ENCODE assay signal across 12 cellular contexts in the genomic region with DNA sequence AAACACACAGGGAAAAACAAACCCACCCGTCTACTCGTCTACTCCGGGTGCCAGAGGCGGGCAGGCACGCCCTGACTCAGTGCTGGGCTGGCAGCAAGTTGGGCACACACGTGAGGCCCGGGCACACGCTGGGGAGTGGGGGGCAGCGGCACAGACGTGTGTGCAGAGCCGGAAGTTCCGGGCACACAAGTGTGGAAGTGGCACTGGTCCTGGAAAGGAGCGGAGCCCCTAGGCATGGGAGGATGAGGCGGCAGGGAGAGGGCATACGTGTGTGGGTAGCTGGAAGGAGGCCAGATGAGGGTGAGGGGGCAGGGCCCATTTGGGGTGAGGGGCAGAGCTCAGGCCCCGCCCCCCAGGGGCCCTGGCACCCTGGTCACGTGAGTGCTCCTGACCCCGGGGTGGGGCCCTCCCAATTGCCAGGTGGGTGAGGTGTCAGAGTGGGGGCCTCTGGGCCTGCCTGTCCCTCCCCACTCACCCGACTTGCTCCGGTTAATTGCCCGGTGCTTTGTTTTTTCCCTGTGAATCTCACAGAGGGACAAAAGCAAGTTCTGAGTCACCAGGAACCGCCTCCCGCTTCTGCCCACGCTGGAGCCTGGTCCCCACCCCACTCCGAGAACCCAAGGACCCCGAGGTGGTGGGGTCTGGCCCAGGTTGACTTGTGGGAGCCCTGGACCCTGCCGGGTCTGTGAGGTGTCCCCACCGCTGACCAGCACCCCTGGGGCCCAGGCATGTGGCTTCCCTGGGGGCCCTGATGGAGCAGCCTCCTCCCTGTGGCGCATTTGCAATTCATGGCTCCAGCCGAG.
A peak's percentile ranks its signal among the peaks of the same experiment; 100 is the strongest.
DNase-seq lines count a peak whose midpoint lies in the region; ATAC-seq and TF ChIP-seq lines count a peak whose summit lies in the region.
"Had no signal": no experiment of that assay in that cellular context is flagged by ENCODE, and none has a peak within 500 bp of the region (broad histone marks: within the 10 kb centered on the region; RNA-seq: fewer than 3 reads in every experiment).

No MANE protein-coding gene starts in this region.

- H2AK5ac ChIP-seq in mesenchymal stem cell (ENCODE audit: low read length, severe bottlenecking), result no peak overlapping the region

- no peaks in the 10 kb centered on the region for H3K4me1 ChIP-seq in left ventricle myocardium inferior
- peaks cover 15% of the 10 kb centered on the region for H3K4me1 ChIP-seq in mesenchymal stem cell (ENCODE audit: control insufficient read depth, insufficient read depth, low read depth, low read length)
- peaks cover 13% of the 10 kb centered on the region for H3K4me1 ChIP-seq in vagina
- H3K4me1 ChIP-seq: sigmoid colon had no signal

- H3K36me3 ChIP-seq in left ventricle myocardium inferior, result no peaks in the 10 kb centered on the region
- no peaks in the 10 kb centered on the region for H3K36me3 ChIP-seq in mesenchymal stem cell (ENCODE audit: control insufficient read depth in 1 of 2, insufficient read depth in 2 of 2, low read depth in 1 of 2, low read length in 2 of 2)
- H3K36me3 ChIP-seq in vagina, result no peaks in the 10 kb centered on the region
- H3K36me3 ChIP-seq: sigmoid colon had no signal

- H3K9ac ChIP-seq in mesenchymal stem cell (ENCODE audit: low read length), result no peak overlapping the region

- intact Hi-C loops in Right ventricle myocardium inferior (cut with DNase I), result no loop called here
- intact Hi-C loops in left ventricle myocardium inferior (cut with micrococcal nuclease), result no loop called here
- intact Hi-C loops in MCF 10A (cut with micrococcal nuclease), result loop anchor here (10.0 kb wide), 1 partner anchor 106 kb away; a partner anchor contains a TSS
- intact Hi-C loops in vagina (cut with DNase I), result no loop called here

- H4K8ac ChIP-seq in mesenchymal stem cell (ENCODE audit: low read length), result no peak overlapping the region

- peaks cover 43% of the 10 kb centered on the region for H3K4me1 Mint-ChIP-seq in MCF 10A (ENCODE audit: insufficient read depth, unreplicated experiment)

- no peak overlapping the region for H4K91ac ChIP-seq in mesenchymal stem cell (ENCODE audit: low read length)

- H2BK5ac ChIP-seq in mesenchymal stem cell (ENCODE audit: low read depth, low read length, poor library complexity, severe bottlenecking), result no peak overlapping the region

- WGBS in mesenchymal stem cell, result 49% methylated on average over 30 of the region's 30 CpGs

- H2BK12ac ChIP-seq in mesenchymal stem cell (ENCODE audit: low read length in 2 of 2), result peak overlapping the region in 1 of 2 experiments; percentile 73

- no peak overlapping the region for H2AFZ ChIP-seq in mesenchymal stem cell (ENCODE audit: low read depth, low read length)

- no TSS peak for BruUV-seq in MCF 10A (replicated peaks; lab: Mats Ljungman, UMichigan)

- H3K23ac ChIP-seq in mesenchymal stem cell (ENCODE audit: low read length in 2 of 2), result no peak overlapping the region

- no peaks in the 10 kb centered on the region for H3K79me1 ChIP-seq in mesenchymal stem cell (replicated peaks; ENCODE audit: low read length, poor library complexity, severe bottlenecking)

- H3K4me3 Mint-ChIP-seq in MCF 10A (ENCODE audit: unreplicated experiment), result peak overlapping the region; percentile 72
- H3K4me3 Mint-ChIP-seq: activated T-cell treated with anti-CD3 and anti-CD28 coated beads, Interleukin-2, amount 50 U/mL, for 72 hours had no signal

- no peaks in the 10 kb centered on the region for H3K9me3 Mint-ChIP-seq in MCF 10A (ENCODE audit: unreplicated experiment)
- H3K9me3 Mint-ChIP-seq: activated T-cell treated with anti-CD3 and anti-CD28 coated beads, Interleukin-2, amount 50 U/mL, for 72 hours had no signal

- H3K9me3 ChIP-seq in left ventricle myocardium inferior (replicated peaks), result no peaks in the 10 kb centered on the region
- H3K9me3 ChIP-seq in mesenchymal stem cell (ENCODE audit: control insufficient read depth, low read length), result no peaks in the 10 kb centered on the region
- H3K9me3 ChIP-seq in vagina, result no peaks in the 10 kb centered on the region
- H3K9me3 ChIP-seq: sigmoid colon had no signal

- H3K27ac ChIP-seq in left ventricle myocardium inferior (replicated peaks) (no peak overlapping the region), mesenchymal stem cell (ENCODE audit: low read length, poor library complexity, severe bottlenecking) (no peak overlapping the region), vagina (peak overlapping the region; percentile 66)
- H3K27ac ChIP-seq: sigmoid colon had no signal

- H3K4ac ChIP-seq in mesenchymal stem cell (ENCODE audit: low read depth in 1 of 2, low read length in 2 of 2), result no peak overlapping the region

- H3K27me3 ChIP-seq in left ventricle myocardium inferior (ENCODE audit: low read depth) (peaks cover 83% of the 10 kb centered on the region), mesenchymal stem cell (ENCODE audit: control insufficient read depth in 1 of 2, insufficient read depth in 1 of 2, low read length in 2 of 2) (peaks cover 10 to 13% of the 10 kb centered on the region in 2 experiments), vagina (no peaks in the 10 kb centered on the region)

- H3K27ac Mint-ChIP-seq in MCF 10A (ENCODE audit: low read depth, unreplicated experiment), result peak overlapping the region; percentile 93
- H3K27ac Mint-ChIP-seq: activated T-cell treated with anti-CD3 and anti-CD28 coated beads, Interleukin-2, amount 50 U/mL, for 72 hours had no signal

- POLR2A ChIA-PET in MCF 10A (lab: Yijun Ruan, JAX), result interaction anchor here (0.5 to 3.3 kb wide), 35 partner anchors 8 to 1008 kb away, joined by 3 to 17 read pairs (median 4); a partner anchor contains a TSS

- no peak for TF ChIP-seq POLR2A in vagina (IDR thresholded peaks at IDR 0.05)

- H3K14ac ChIP-seq in mesenchymal stem cell (ENCODE audit: low read length in 2 of 2), result peak overlapping the region in 1 of 2 experiments; percentile 18

- CTCF ChIA-PET in MCF 10A (lab: Yijun Ruan, JAX), result interaction anchor here (0.6 to 1.4 kb wide), 5 partner anchors 8 to 406 kb away, joined by 3 to 5 read pairs (median 3); no protein-coding TSS in a partner anchor

- no peak overlapping the region for H2BK15ac ChIP-seq in mesenchymal stem cell (ENCODE audit: low read depth, poor library complexity, severe bottlenecking)

- DNase-seq in Right ventricle myocardium inferior (ENCODE audit: missing footprints), result peak; percentile 46
- DNase-seq in left ventricle myocardium inferior, result no peak
- peak; percentile 63 for DNase-seq in MCF 10A (ENCODE audit: unreplicated experiment)
- DNase-seq in mesenchymal stem cell, result no peak
- no peak for DNase-seq in vagina (ENCODE audit: extremely low spot score in 2 of 2)
- DNase-seq in effector CD8-positive, alpha-beta T cell (lab: John Stamatoyannopoulos, UW), result no peak
- DNase-seq in midbrain (lab: John Stamatoyannopoulos, UW), result no peak
- DNase-seq: activated T-cell treated with anti-CD3 and anti-CD28 coated beads, Interleukin-2, amount 50 U/mL, for 72 hours; NCI-H446; sigmoid colon had no signal

- H3K4me3 ChIP-seq in left ventricle myocardium inferior (no peak overlapping the region), mesenchymal stem cell (ENCODE audit: insufficient read depth in 1 of 2, low read depth in 1 of 2, low read length in 2 of 2) (no peak overlapping the region), vagina (no peak overlapping the region)
- H3K4me3 ChIP-seq: dorsolateral prefrontal cortex, sigmoid colon had no signal

- ATAC-seq in Right ventricle myocardium inferior (peak; percentile 26), GM21737 (IDR thresholded peaks at IDR 0.05; ENCODE audit: unreplicated experiment) (no peak)
- ATAC-seq: activated T-cell treated with anti-CD3 and anti-CD28 coated beads, Interleukin-2, amount 50 U/mL, for 72 hours had no signal

- TF ChIP-seq CTCF in left ventricle myocardium inferior (IDR thresholded peaks at IDR 0.05; ENCODE audit: borderline replicate concordance) (no peak), MCF 10A (IDR thresholded peaks at IDR 0.05; ENCODE audit: unreplicated experiment) (no peak), vagina (IDR thresholded peaks at IDR 0.05) (no peak)

- H3K27me3 Mint-ChIP-seq in MCF 10A (ENCODE audit: insufficient read depth, unreplicated experiment), result no peaks in the 10 kb centered on the region

- no peak overlapping the region for H3K4me2 ChIP-seq in mesenchymal stem cell (ENCODE audit: low read length, poor library complexity, severe bottlenecking)

- peaks cover 7% of the 10 kb centered on the region for H3K36me3 Mint-ChIP-seq in MCF 10A (ENCODE audit: insufficient read depth, unreplicated experiment)

- H3K18ac ChIP-seq in mesenchymal stem cell (ENCODE audit: low read depth in 1 of 2, low read length in 2 of 2), result peak overlapping the region in 1 of 2 experiments; percentile 88

- H2BK120ac ChIP-seq in mesenchymal stem cell (ENCODE audit: low read depth, low read length), result peak overlapping the region; percentile 36

Comparison
In these comparisons a context has a peak if more than half of its experiments do, and no peak if none do; other contexts are left out.
1. DNase-seq: peak in Right ventricle myocardium inferior (single experiment) and MCF 10A (single experiment); none in left ventricle myocardium inferior (single experiment), mesenchymal stem cell (single experiment), vagina (0 of 2), effector CD8-positive, alpha-beta T cell (single experiment) and midbrain (single experiment).